ENCODE assay signal across 2 cellular contexts in the genomic region with DNA sequence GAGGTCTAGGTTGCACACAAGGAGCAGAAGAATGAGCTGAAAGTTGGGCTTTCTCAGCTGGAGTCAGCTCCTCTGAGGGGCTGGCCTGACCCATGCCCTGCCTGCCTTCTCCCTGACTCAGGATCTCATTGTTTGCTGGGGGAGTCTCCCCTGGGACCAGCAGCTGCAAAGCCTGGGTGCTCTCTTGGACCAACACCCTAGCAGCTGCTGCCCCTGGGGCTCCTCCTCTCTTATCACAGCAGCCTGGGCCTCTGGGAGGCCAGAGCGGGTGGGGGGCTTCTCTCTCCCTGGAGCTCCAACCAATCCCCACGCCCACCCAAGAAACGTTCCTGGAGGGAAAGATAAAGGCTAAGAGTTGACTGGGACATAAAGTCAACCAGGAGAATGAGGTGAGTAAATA.
TF ChIP-seq lines count a peak whose summit lies in the region.

No MANE protein-coding gene starts in this region.

TF ChIP-seq in HEK293, 187 proteins besides CTCF, POLR2A, EP300 and RAD21:
- TF ChIP-seq ZNF791 (tag by site-specific recombination; IDR thresholded peaks at IDR 0.05): no peak
- TF ChIP-seq ZNF211 (tag by site-specific recombination; IDR thresholded peaks at IDR 0.05; ENCODE audit: low read depth): no peak
- TF ChIP-seq ZNF10 (tag by site-specific recombination; IDR thresholded peaks at IDR 0.05): no peak
- TF ChIP-seq, protein P1, sequence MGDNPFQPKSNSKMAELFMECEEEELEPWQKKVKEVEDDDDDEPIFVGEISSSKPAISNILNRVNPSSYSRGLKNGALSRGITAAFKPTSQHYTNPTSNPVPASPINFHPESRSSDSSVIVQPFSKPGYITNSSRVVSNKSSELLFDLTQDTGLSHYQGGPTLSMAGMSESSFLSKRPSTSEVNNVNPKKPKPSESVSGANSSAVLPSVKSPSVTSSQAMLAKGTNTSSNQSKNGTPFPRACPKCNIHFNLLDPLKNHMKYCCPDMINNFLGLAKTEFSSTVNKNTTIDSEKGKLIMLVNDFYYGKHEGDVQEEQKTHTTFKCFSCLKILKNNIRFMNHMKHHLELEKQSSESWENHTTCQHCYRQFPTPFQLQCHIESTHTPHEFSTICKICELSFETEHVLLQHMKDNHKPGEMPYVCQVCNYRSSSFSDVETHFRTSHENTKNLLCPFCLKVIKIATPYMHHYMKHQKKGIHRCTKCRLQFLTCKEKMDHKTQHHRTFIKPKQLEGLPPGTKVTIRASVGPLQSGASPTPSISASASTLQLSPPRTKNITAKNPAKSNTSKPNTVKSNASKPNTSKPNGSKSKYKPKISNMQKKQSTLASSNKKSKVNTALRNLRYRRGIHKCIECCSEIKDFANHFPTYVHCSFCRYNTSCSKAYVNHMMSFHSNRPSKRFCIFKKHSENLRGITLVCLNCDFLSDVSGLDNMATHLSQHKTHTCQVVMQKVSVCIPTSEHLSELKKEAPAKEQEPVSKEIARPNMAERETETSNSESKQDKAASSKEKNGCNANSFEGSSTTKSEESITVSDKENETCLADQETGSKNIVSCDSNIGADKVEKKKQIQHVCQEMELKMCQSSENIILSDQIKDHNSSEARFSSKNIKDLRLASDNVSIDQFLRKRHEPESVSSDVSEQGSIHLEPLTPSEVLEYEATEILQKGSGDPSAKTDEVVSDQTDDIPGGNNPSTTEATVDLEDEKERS (tag by site-specific recombination; IDR thresholded peaks at IDR 0.05): no peak
- TF ChIP-seq ZIC2 (tag by site-specific recombination; IDR thresholded peaks at IDR 0.05): peak; percentile 26
- no peak for TF ChIP-seq ZNF248 (tag by site-specific recombination; IDR thresholded peaks at IDR 0.05)
- no peak for TF ChIP-seq ZNF433 (tag by site-specific recombination; IDR thresholded peaks at IDR 0.05; ENCODE audit: low read depth)
- TF ChIP-seq ZFHX2 (tag by site-specific recombination; conservative IDR thresholded peaks at IDR 0.05): 0 out of 2 replicates have a peak, but pooled peaks have one; percentile 8
- no peak for TF ChIP-seq ZNF514 (tag by site-specific recombination; IDR thresholded peaks at IDR 0.05)

TF ChIP-seq in GM12878, 131 proteins besides CTCF, POLR2A, EP300 and RAD21:
- TF ChIP-seq NFXL1 (IDR thresholded peaks at IDR 0.05; ENCODE audit: borderline replicate concordance): no peak
- TF ChIP-seq NBN (IDR thresholded peaks at IDR 0.05): no peak
- TF ChIP-seq NR2C2 (IDR thresholded peaks at IDR 0.05; ENCODE audit: borderline replicate concordance, control insufficient read depth, insufficient read length, low read depth): no peak
- TF ChIP-seq ZSCAN29 (IDR thresholded peaks at IDR 0.05): no peak
- peak; percentile 38 for TF ChIP-seq MEF2B (IDR thresholded peaks at IDR 0.05; ENCODE audit: partially characterized antibody, poor library complexity, severe bottlenecking)
- TF ChIP-seq MYC (IDR thresholded peaks at IDR 0.05; ENCODE audit: insufficient read depth, insufficient read length, insufficient replicate concordance, low read length, severe bottlenecking): no peak
- TF ChIP-seq IKZF1 (conservative IDR thresholded peaks at IDR 0.05): peak; percentile 14; the same call in 1 of the 2 replicates
- TF ChIP-seq KLF5 (IDR thresholded peaks at IDR 0.05; ENCODE audit: partially characterized antibody): no peak
- TF ChIP-seq, protein P2, sequence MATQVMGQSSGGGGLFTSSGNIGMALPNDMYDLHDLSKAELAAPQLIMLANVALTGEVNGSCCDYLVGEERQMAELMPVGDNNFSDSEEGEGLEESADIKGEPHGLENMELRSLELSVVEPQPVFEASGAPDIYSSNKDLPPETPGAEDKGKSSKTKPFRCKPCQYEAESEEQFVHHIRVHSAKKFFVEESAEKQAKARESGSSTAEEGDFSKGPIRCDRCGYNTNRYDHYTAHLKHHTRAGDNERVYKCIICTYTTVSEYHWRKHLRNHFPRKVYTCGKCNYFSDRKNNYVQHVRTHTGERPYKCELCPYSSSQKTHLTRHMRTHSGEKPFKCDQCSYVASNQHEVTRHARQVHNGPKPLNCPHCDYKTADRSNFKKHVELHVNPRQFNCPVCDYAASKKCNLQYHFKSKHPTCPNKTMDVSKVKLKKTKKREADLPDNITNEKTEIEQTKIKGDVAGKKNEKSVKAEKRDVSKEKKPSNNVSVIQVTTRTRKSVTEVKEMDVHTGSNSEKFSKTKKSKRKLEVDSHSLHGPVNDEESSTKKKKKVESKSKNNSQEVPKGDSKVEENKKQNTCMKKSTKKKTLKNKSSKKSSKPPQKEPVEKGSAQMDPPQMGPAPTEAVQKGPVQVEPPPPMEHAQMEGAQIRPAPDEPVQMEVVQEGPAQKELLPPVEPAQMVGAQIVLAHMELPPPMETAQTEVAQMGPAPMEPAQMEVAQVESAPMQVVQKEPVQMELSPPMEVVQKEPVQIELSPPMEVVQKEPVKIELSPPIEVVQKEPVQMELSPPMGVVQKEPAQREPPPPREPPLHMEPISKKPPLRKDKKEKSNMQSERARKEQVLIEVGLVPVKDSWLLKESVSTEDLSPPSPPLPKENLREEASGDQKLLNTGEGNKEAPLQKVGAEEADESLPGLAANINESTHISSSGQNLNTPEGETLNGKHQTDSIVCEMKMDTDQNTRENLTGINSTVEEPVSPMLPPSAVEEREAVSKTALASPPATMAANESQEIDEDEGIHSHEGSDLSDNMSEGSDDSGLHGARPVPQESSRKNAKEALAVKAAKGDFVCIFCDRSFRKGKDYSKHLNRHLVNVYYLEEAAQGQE (IDR thresholded peaks at IDR 0.05; ENCODE audit: low read depth, low read length): no peak
